12 cellular contexts compared by ENCODE assay signal in genomic region chr13:27168086-27168485, GRCh38. TPM values are rescaled to one million over a fixed set of nuclear protein-coding genes. Genes with fewer than 3 reads are reported as not detected.
DNase-seq lines count a peak whose midpoint lies in the region; ATAC-seq, FAIRE-seq and TF ChIP-seq lines count a peak whose summit lies in the region.
"Had no signal": no experiment of that assay in that cellular context is flagged by ENCODE, and none has a peak within 500 bp of the region (broad histone marks: within the 10 kb centered on the region; RNA-seq: fewer than 3 reads in every experiment).

No MANE protein-coding gene starts in this region.

- POLR2A ChIA-PET in CD8-positive, alpha-beta memory T cell (lab: Charles Lee): no interaction called here
- POLR2A ChIA-PET in K562 (lab: Yijun Ruan, JAX): no interaction called here

- TF ChIP-seq POLR2A in K562 (conservative IDR thresholded peaks at IDR 0.05): no peak

- DNase-seq in CD8-positive, alpha-beta memory T cell: no peak
- DNase-seq in HUDEP-2 (lab: John Stamatoyannopoulos, UW; ENCODE audit: unreplicated experiment in 76 of 76) (peak in 64 of 76 experiments; percentile 7 to 76 (median 48)), K562 (ENCODE audit: extremely low read depth in 1 of 4, low spot score in 3 of 4) (no peak), osteoblast (ENCODE audit: insufficient read length, low spot score, missing footprints) (peak; percentile 58), GM19239 (ENCODE audit: insufficient read length, low spot score) (no peak), NCI-H2227 (lab: John Stamatoyannopoulos, UW; ENCODE audit: unreplicated experiment) (no peak), DMS79 treated with DMSO at 0.1 percent for 48 hours (lab: John Stamatoyannopoulos, UW) (no peak)
- DNase-seq: DMS153, T-helper 9 cell had no signal

- CTCF ChIA-PET in CD8-positive, alpha-beta memory T cell (lab: Charles Lee): interaction anchor here (0.7 kb wide), 1 partner anchor 82 kb away, joined by 3 read pairs; no protein-coding TSS in a partner anchor
- CTCF ChIA-PET in K562 (lab: Yijun Ruan, JAX; ENCODE audit: low intra/inter-chr PET ratio): no interaction called here

- TF ChIP-seq EP300 in K562 (IDR thresholded peaks at IDR 0.05; ENCODE audit: low read length): no peak

- H3K36me3 Mint-ChIP-seq in CD8-positive, alpha-beta memory T cell: peaks cover 0 to 10% (median 0%) of the 10 kb centered on the region in 3 donors

- BruUV-seq in K562 (replicated peaks; lab: Mats Ljungman, UMichigan): no TSS peak

- peak overlapping the region in 1 of 2 experiments; percentile 37; a peak in 1 of 4 replicates for H3K9ac ChIP-seq in K562 (ENCODE audit: insufficient read depth in 1 of 2, low read depth in 2 of 2, low read length in 2 of 2)

- H3K79me2 ChIP-seq in K562 (ENCODE audit: control insufficient read depth, insufficient read depth, low read length) (peaks cover 79% of the 10 kb centered on the region), osteoblast (ENCODE audit: insufficient read depth, low read length) (peaks cover 78% of the 10 kb centered on the region)

- FAIRE-seq in K562 (lab: Jason Lieb, UNC): no peak
- FAIRE-seq in GM19239 (lab: Jason Lieb, UNC): no peak
- FAIRE-seq: endometrium had no signal

- TF ChIP-seq CTCF in K562 (IDR thresholded peaks at IDR 0.05 in 2 of 3, conservative IDR thresholded peaks at IDR 0.05 in 1 of 3; ENCODE audit: insufficient read depth in 2 of 3, low read depth in 1 of 3, low read length in 3 of 3) (no peak), osteoblast (IDR thresholded peaks at IDR 0.05; ENCODE audit: extremely low read depth, low read depth, low read length) (no peak)

- H3K27ac Mint-ChIP-seq in CD8-positive, alpha-beta memory T cell: peak overlapping the region in 7 of 8 donors; percentile 38 to 98 (median 82)

- H4K20me1 ChIP-seq in K562 (replicated peaks; ENCODE audit: control insufficient read depth, insufficient read depth, low read length) (peaks cover 17% of the 10 kb centered on the region), osteoblast (ENCODE audit: insufficient read depth, low read length) (peaks cover 59% of the 10 kb centered on the region)

- ATAC-seq in K562 (no peak), GM18511 (IDR thresholded peaks at IDR 0.05; ENCODE audit: unreplicated experiment) (no peak)

- 25% methylated on average over 5 of the region's 6 CpGs for WGBS in K562 (ENCODE audit: insufficient coverage, low coverage, missing lambda C conversion rate)

- H3K27me3 Mint-ChIP-seq in CD8-positive, alpha-beta memory T cell: no peaks in the 10 kb centered on the region

- no peaks in the 10 kb centered on the region for H3K27me3 ChIP-seq in CD8-positive, alpha-beta memory T cell (ENCODE audit: insufficient read depth, low read length, poor library complexity, severe bottlenecking)
- H3K27me3 ChIP-seq in K562 (ENCODE audit: control insufficient read depth in 2 of 2, insufficient read depth in 2 of 2, low read length in 2 of 2) (no peaks in the 10 kb centered on the region), osteoblast (ENCODE audit: insufficient read depth, low read length) (no peaks in the 10 kb centered on the region)
- H3K27me3 ChIP-seq: right atrium auricular region had no signal

- H3K36me3 ChIP-seq in CD8-positive, alpha-beta memory T cell (ENCODE audit: insufficient read depth, low read length): no peaks in the 10 kb centered on the region
- H3K36me3 ChIP-seq in K562 (ENCODE audit: control insufficient read depth, insufficient read depth, low read length): no peaks in the 10 kb centered on the region
- H3K36me3 ChIP-seq in osteoblast (ENCODE audit: insufficient read depth, low read length): no peaks in the 10 kb centered on the region
- H3K36me3 ChIP-seq: right atrium auricular region had no signal

- H3K9me1 ChIP-seq in K562 (ENCODE audit: control insufficient read depth, insufficient read depth, low read length): no peaks in the 10 kb centered on the region

- H3K4me1 ChIP-seq in CD8-positive, alpha-beta memory T cell (ENCODE audit: insufficient read depth, low read length): peaks cover 43% of the 10 kb centered on the region
- H3K4me1 ChIP-seq in K562 (replicated peaks in 1 of 2; ENCODE audit: control insufficient read depth in 2 of 2, insufficient read depth in 2 of 2, low read length in 2 of 2): peaks cover 2 to 22% of the 10 kb centered on the region in 2 experiments; a peak in 4 of 5 replicates
- H3K4me1 ChIP-seq in osteoblast (ENCODE audit: insufficient read depth, low read length): peaks cover 29% of the 10 kb centered on the region

- H3K4me1 Mint-ChIP-seq in CD8-positive, alpha-beta memory T cell: peaks cover 60 to 82% (median 75%) of the 10 kb centered on the region in 3 donors

- no peak for TF ChIP-seq RAD21 in K562 (CRISPR knock-in tag; conservative IDR thresholded peaks at IDR 0.05 in 1 of 2, IDR thresholded peaks at IDR 0.05 in 1 of 2)

- in situ Hi-C loops in K562 (cut with MboI): no loop called here

- H3K4me3 ChIP-seq in CD8-positive, alpha-beta memory T cell (ENCODE audit: low read length): no peak overlapping the region
- H3K4me3 ChIP-seq in K562: no peak overlapping the region
- H3K4me3 ChIP-seq in osteoblast (ENCODE audit: insufficient read depth, low read length): no peak overlapping the region
- H3K4me3 ChIP-seq: right atrium auricular region had no signal

- H3K4me2 ChIP-seq in K562 (ENCODE audit: insufficient read depth, low read length) (peak overlapping the region; percentile 59), osteoblast (ENCODE audit: insufficient read depth, low read length) (no peak overlapping the region)

- intact Hi-C loops in K562 (cut with micrococcal nuclease): no loop called here

- no peaks in the 10 kb centered on the region for H3K9me3 ChIP-seq in CD8-positive, alpha-beta memory T cell (ENCODE audit: low read length)
- H3K9me3 ChIP-seq in K562 (replicated peaks; ENCODE audit: control insufficient read depth, insufficient read depth, low read depth, low read length): no peaks in the 10 kb centered on the region
- no peaks in the 10 kb centered on the region for H3K9me3 ChIP-seq in osteoblast (ENCODE audit: low read depth, low read length)
- H3K9me3 ChIP-seq: right atrium auricular region had no signal

- H2AFZ ChIP-seq in K562 (ENCODE audit: low read depth, low read length): no peak overlapping the region
- H2AFZ ChIP-seq in osteoblast (ENCODE audit: low read length): no peak overlapping the region

- peak overlapping the region in 5 of 7 donors; percentile 1 to 51 (median 44) for H3K4me3 Mint-ChIP-seq in CD8-positive, alpha-beta memory T cell

- no peak overlapping the region for H3K27ac ChIP-seq in CD8-positive, alpha-beta memory T cell (ENCODE audit: low read depth, low read length)
- H3K27ac ChIP-seq in K562 (ENCODE audit: extremely low read depth, low read depth, low read length) (no peak overlapping the region), osteoblast (ENCODE audit: low read depth, low read length) (no peak overlapping the region)
- H3K27ac ChIP-seq: right atrium auricular region had no signal

- H3K9me3 Mint-ChIP-seq in CD8-positive, alpha-beta memory T cell: no peaks in the 10 kb centered on the region

TF ChIP-seq in K562, 482 proteins besides CTCF, POLR2A, EP300 and RAD21 (continues in another document):
- TF ChIP-seq ZMIZ1 (IDR thresholded peaks at IDR 0.05; ENCODE audit: low read depth in 2 of 2, low read length in 2 of 2) (no peak), RFX7 (CRISPR knock-in tag; IDR thresholded peaks at IDR 0.05) (no peak), NRF1 (conservative IDR thresholded peaks at IDR 0.05 in 1 of 2, IDR thresholded peaks at IDR 0.05 in 1 of 2) (no peak), RB1 (IDR thresholded peaks at IDR 0.05; ENCODE audit: low read depth) (no peak)

RNA-seq across cellular contexts. Expression of gene USP12, which starts 3.5 kb away (rescaled TPM):
- 10 to 100 TPM; 72.1 to 73.2 TPM for total RNA-seq in CD8-positive, alpha-beta memory T cell
- polyA plus RNA-seq in CD8-positive, alpha-beta memory T cell: 14.5 TPM
- total RNA-seq in K562 (2011; cell fraction: chromatin; rRNA removed; ENCODE audit: low replicate concordance): 13.2 and 38.3 TPM in 2 replicates
- total RNA-seq in K562 (2011; cell fraction: nucleolus; rRNA removed): 9.5 and 10.5 TPM in 2 replicates
- 21.6 and 39.0 TPM in 2 replicates for total RNA-seq in K562 (2011; cell fraction: nucleoplasm; rRNA removed)
- 7.8 and 8.9 TPM in 2 replicates for total RNA-seq in K562 (2014; rRNA removed)
- total RNA-seq in K562 (2014; rRNA removed; fragmentation: Illumina TruSeq; extraction: Trizol): 17.2 and 18.1 TPM in 2 replicates
- 11.1 and 13.3 TPM in 2 replicates for total RNA-seq in K562 (2015; rRNA removed; fragmentation: Illumina TruSeq; extraction: Trizol)
- 12.7 and 13.1 TPM in 2 replicates for total RNA-seq in K562 (2021)
- polyA plus RNA-seq in K562 (2011; rRNA removed): 13.8 and 20.5 TPM in 2 replicates
- polyA plus RNA-seq in K562 (2011; cell fraction: cytosol; rRNA removed): 2.3 and 4.2 TPM in 2 replicates
- 7.5 and 8.8 TPM in 2 replicates for polyA plus RNA-seq in K562 (2011; cell fraction: nucleus; rRNA removed)
- polyA plus RNA-seq in K562 (2012): 12.3 and 14.4 TPM in 2 replicates
- polyA plus RNA-seq in K562 (2014; fragmentation: Illumina TruSeq; extraction: Trizol): 11.7 and 15.3 TPM in 2 replicates
- polyA plus RNA-seq in K562 (2014; fragmentation: Nextera tagmentation; extraction: Ambion mirVana): 1 to 10 TPM; 1.8 to 5.1 TPM
- polyA plus RNA-seq in K562 (2014; rRNA removed): 11.0 and 14.0 TPM in 2 replicates
- 18.9 and 19.8 TPM in 2 replicates for polyA minus RNA-seq in K562 (2011; rRNA and poly(A)+ RNA removed)
- polyA minus RNA-seq in K562 (2011; cell fraction: cytosol; rRNA and poly(A)+ RNA removed): 4.2 and 6.3 TPM in 2 replicates
- polyA minus RNA-seq in K562 (2011; cell fraction: nucleus; rRNA and poly(A)+ RNA removed): 11.3 and 17.3 TPM in 2 replicates
- 20.9 and 24.6 TPM in 2 replicates for total RNA-seq in osteoblast

Comparison
In these comparisons a context has a peak if more than half of its experiments do, and no peak if none do; other contexts are left out.
1. DNase-seq: peak in HUDEP-2 (64 of 76) and osteoblast (single experiment); none in CD8-positive, alpha-beta memory T cell (0 of 5), K562 (0 of 4), GM19239 (single experiment), NCI-H2227 (single experiment) and DMS79 treated with DMSO at 0.1 percent for 48 hours (single experiment).